ENCODE assay signal across 9 cellular contexts in genomic region chr9:123562844-123563346, GRCh38.
DNase-seq lines count a peak whose midpoint lies in the region; ATAC-seq lines count a peak whose summit lies in the region.
"Had no signal": no experiment of that assay in that cellular context is flagged by ENCODE, and none has a peak within 500 bp of the region (broad histone marks: within the 10 kb centered on the region; RNA-seq: fewer than 3 reads in every experiment).

No MANE protein-coding gene starts in this region.

- peaks cover 19% of the 10 kb centered on the region for H3K36me3 Mint-ChIP-seq in activated naive CD8-positive, alpha-beta T cell treated with anti-CD3 and anti-CD28 coated beads for 36 hours

- peaks cover 2% of the 10 kb centered on the region for H3K9me3 Mint-ChIP-seq in activated naive CD8-positive, alpha-beta T cell treated with anti-CD3 and anti-CD28 coated beads for 36 hours

- no peaks in the 10 kb centered on the region for H3K27me3 Mint-ChIP-seq in activated naive CD8-positive, alpha-beta T cell treated with anti-CD3 and anti-CD28 coated beads for 36 hours

- peaks cover 23% of the 10 kb centered on the region for H3K4me1 Mint-ChIP-seq in activated naive CD8-positive, alpha-beta T cell treated with anti-CD3 and anti-CD28 coated beads for 36 hours

- no peak overlapping the region for H3K4me3 Mint-ChIP-seq in activated naive CD8-positive, alpha-beta T cell treated with anti-CD3 and anti-CD28 coated beads for 36 hours
- H3K4me3 Mint-ChIP-seq: neural crest cell had no signal

- peak overlapping the region; percentile 1 for H3K27ac Mint-ChIP-seq in activated naive CD8-positive, alpha-beta T cell treated with anti-CD3 and anti-CD28 coated beads for 36 hours

- DNase-seq in GM03348 (ENCODE audit: low spot score) (peak; percentile 82), myocyte (ENCODE audit: low read depth) (peak; percentile 71), NCI-H2107 (lab: John Stamatoyannopoulos, UW) (no peak), HPDE6-E6E7 (ENCODE audit: extremely low spot score) (no peak), DMS 273 treated with DMSO at 0.1 percent for 48 hours (lab: John Stamatoyannopoulos, UW) (no peak)
- peak; percentile 13 for DNase-seq in activated naive CD8-positive, alpha-beta T cell treated with anti-CD3 and anti-CD28 coated beads for 36 hours

- ATAC-seq in HG02798 (IDR thresholded peaks at IDR 0.05; ENCODE audit: poor library complexity, unreplicated experiment) (peak; percentile 53), GM21825 (IDR thresholded peaks at IDR 0.05; ENCODE audit: unreplicated experiment) (no peak)

Comparison
In these comparisons a context has a peak if more than half of its experiments do, and no peak if none do; other contexts are left out.
1. DNase-seq: peak in GM03348 (single experiment), activated naive CD8-positive, alpha-beta T cell treated with anti-CD3 and anti-CD28 coated beads for 36 hours (single experiment) and myocyte (single experiment); none in NCI-H2107 (single experiment), HPDE6-E6E7 (single experiment) and DMS 273 treated with DMSO at 0.1 percent for 48 hours (single experiment).